ENCODE assay signal across 8 cellular contexts in the genomic region with DNA sequence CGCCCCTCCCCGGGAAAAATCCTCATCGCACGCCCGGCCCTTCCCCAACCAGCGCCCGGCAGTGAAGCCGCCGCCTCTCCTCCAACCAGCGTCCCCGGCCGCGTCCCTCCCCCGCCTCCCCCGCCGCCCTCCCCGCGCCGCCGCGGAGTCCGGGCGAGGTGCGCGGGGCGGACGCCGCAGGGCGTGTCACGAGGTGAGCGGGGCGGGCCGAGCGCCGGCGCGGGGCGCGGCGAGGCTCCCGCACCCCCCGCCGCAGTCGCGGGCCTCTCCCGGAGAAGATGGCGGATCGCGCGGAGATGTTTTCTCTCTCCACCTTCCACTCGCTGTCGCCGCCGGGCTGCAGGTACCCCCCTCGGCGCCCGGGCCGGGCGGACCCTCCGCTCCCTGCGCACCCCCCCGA. TPM values are rescaled to one million over a fixed set of nuclear protein-coding genes. Genes with fewer than 3 reads are reported as not detected.
DNase-seq lines count a peak whose midpoint lies in the region; ATAC-seq and TF ChIP-seq lines count a peak whose summit lies in the region.

Gene MAPK8IP2 (plus strand): TSS at position 253 of the 400 bp plus-strand sequence. CDS start 26 bp downstream, at position 279.

- peaks cover 69% of the 10 kb centered on the region for H3K27me3 ChIP-seq in suprapubic skin

- H3K27me3 Mint-ChIP-seq in activated T-cell treated with anti-CD3 and anti-CD28 coated beads, Interleukin-2, amount 50 U/mL, for 72 hours (ENCODE audit: low read depth), result peaks cover 28% of the 10 kb centered on the region

- H3K27ac ChIP-seq in suprapubic skin, result no peak within 1 kb of the TSS

- TF ChIP-seq CTCF in suprapubic skin (IDR thresholded peaks at IDR 0.05), result no peak

- H3K4me1 ChIP-seq in suprapubic skin, result peaks cover 19% of the 10 kb centered on the region

- TF ChIP-seq POLR2A in suprapubic skin (IDR thresholded peaks at IDR 0.05), result no peak

- no peaks in the 10 kb centered on the region for H3K36me3 ChIP-seq in suprapubic skin

- no peaks in the 10 kb centered on the region for H3K9me3 Mint-ChIP-seq in activated T-cell treated with anti-CD3 and anti-CD28 coated beads, Interleukin-2, amount 50 U/mL, for 72 hours

- peaks cover 0 to 5% of the 10 kb centered on the region in 2 donors for H3K36me3 Mint-ChIP-seq in activated T-cell treated with anti-CD3 and anti-CD28 coated beads, Interleukin-2, amount 50 U/mL, for 72 hours (ENCODE audit: insufficient read depth in 2 of 2)

- no peaks in the 10 kb centered on the region for H3K9me3 ChIP-seq in suprapubic skin

- peak; percentile 52 to 55 for ATAC-seq in activated T-cell treated with anti-CD3 and anti-CD28 coated beads, Interleukin-2, amount 50 U/mL, for 72 hours (replicated peaks in 1 of 2)
- ATAC-seq in HG02885 (IDR thresholded peaks at IDR 0.05; ENCODE audit: poor library complexity, unreplicated experiment), result no peak

- no peak within 1 kb of the TSS for H3K27ac Mint-ChIP-seq in activated T-cell treated with anti-CD3 and anti-CD28 coated beads, Interleukin-2, amount 50 U/mL, for 72 hours

- H3K4me3 ChIP-seq in iPS-11a (ENCODE audit: low read depth, low read length) (peak within 1 kb of the TSS; percentile 17), suprapubic skin (peak within 1 kb of the TSS; percentile 55)

- no peaks in the 10 kb centered on the region for H3K4me1 Mint-ChIP-seq in activated T-cell treated with anti-CD3 and anti-CD28 coated beads, Interleukin-2, amount 50 U/mL, for 72 hours (ENCODE audit: low read depth)

- peak; percentile 30 for DNase-seq in stimulated activated CD4-positive, alpha-beta T cell treated with anti-CD3 and anti-CD28 coated beads, Interleukin-15, amount 100 ng/mL, for 24 hours
- DNase-seq in stimulated activated CD4-positive, alpha-beta T cell treated with anti-CD3 and anti-CD28 coated beads, Interleukin-12 subunit alpha, Interleukin-12 subunit beta, amount 100 ng/mL, for 4 hours, result no peak
- no peak for DNase-seq in activated T-cell treated with anti-CD3 and anti-CD28 coated beads, Interleukin-2, amount 50 U/mL, for 72 hours
- no peak for DNase-seq in suprapubic skin (ENCODE audit: low spot score in 2 of 2)
- DNase-seq in amniotic stem cell (lab: John Stamatoyannopoulos, UW), result no peak
- no peak for DNase-seq in NCI-H128 (lab: John Stamatoyannopoulos, UW; ENCODE audit: unreplicated experiment)

- 2% methylated on average over 9 of the region's 62 CpGs for WGBS in suprapubic skin

- no peak for TF ChIP-seq EP300 in suprapubic skin (IDR thresholded peaks at IDR 0.05)

- peak within 1 kb of the TSS; percentile 31 to 76 for H3K4me3 Mint-ChIP-seq in activated T-cell treated with anti-CD3 and anti-CD28 coated beads, Interleukin-2, amount 50 U/mL, for 72 hours

RNA-seq across cellular contexts. Expression of gene MAPK8IP2, which starts in this region (rescaled TPM):
- under 1 TPM; 0.60 to 0.62 TPM for total RNA-seq in activated T-cell treated with anti-CD3 and anti-CD28 coated beads, Interleukin-2, amount 50 U/mL, for 72 hours
- 1 to 10 TPM; 2.6 to 4.4 (median 3.7) TPM for total RNA-seq in suprapubic skin

Comparison
In these comparisons a context has a peak if more than half of its experiments do, and no peak if none do; other contexts are left out.
1. Peak in ATAC-seq in activated T-cell treated with anti-CD3 and anti-CD28 coated beads, Interleukin-2, amount 50 U/mL, for 72 hours; RNA of the gene not detected or under 1 TPM.